1 cellular context compared by ENCODE assay signal in genomic region chr1:228172591-228173527, GRCh38.
TF ChIP-seq lines count a peak whose summit lies in the region.

No MANE protein-coding gene starts in this region.

TF ChIP-seq in HepG2, 621 proteins besides CTCF, POLR2A, EP300 and RAD21:
- TF ChIP-seq ZNF407 (CRISPR knock-in tag; IDR thresholded peaks at IDR 0.05; ENCODE audit: not compliant biosample characterization) (no peak), RCOR2 (CRISPR knock-in tag; IDR thresholded peaks at IDR 0.05) (no peak), ZFP62 (CRISPR knock-in tag; IDR thresholded peaks at IDR 0.05) (no peak), GMEB1 (CRISPR knock-in tag; IDR thresholded peaks at IDR 0.05; ENCODE audit: borderline replicate concordance) (no peak), KLF13 (CRISPR knock-in tag; IDR thresholded peaks at IDR 0.05) (no peak), ZNF230 (CRISPR knock-in tag; IDR thresholded peaks at IDR 0.05) (no peak), CEBPZ (IDR thresholded peaks at IDR 0.05; ENCODE audit: low read length) (no peak), NAIF1 (CRISPR knock-in tag; IDR thresholded peaks at IDR 0.05; ENCODE audit: borderline replicate concordance) (no peak), TRAFD1 (CRISPR knock-in tag; IDR thresholded peaks at IDR 0.05; ENCODE audit: borderline replicate concordance) (no peak), PBX2 (CRISPR knock-in tag; IDR thresholded peaks at IDR 0.05) (no peak), NFE2L1 (CRISPR knock-in tag; IDR thresholded peaks at IDR 0.05; ENCODE audit: borderline replicate concordance) (no peak), KAT7 (CRISPR knock-in tag; IDR thresholded peaks at IDR 0.05; ENCODE audit: borderline replicate concordance) (no peak), NBN (conservative IDR thresholded peaks at IDR 0.05) (no peak)
